ENCODE assay signal across 2 cellular contexts in genomic region chr1:38087676-38088075, GRCh38.
TF ChIP-seq lines count a peak whose summit lies in the region.

No MANE protein-coding gene starts in this region.

TF ChIP-seq in WTC11, 78 proteins besides CTCF, POLR2A, EP300 and RAD21 (continued from another document):
- TF ChIP-seq STAT6 (CRISPR knock-in tag; conservative IDR thresholded peaks at IDR 0.05; ENCODE audit: low read depth) (no peak), CREB1 (CRISPR knock-in tag; IDR thresholded peaks at IDR 0.05) (no peak), TEAD4 (CRISPR knock-in tag; IDR thresholded peaks at IDR 0.05) (no peak), MXD4 (CRISPR knock-in tag; IDR thresholded peaks at IDR 0.05; ENCODE audit: borderline replicate concordance) (no peak), IRF1 (CRISPR knock-in tag; IDR thresholded peaks at IDR 0.05) (no peak), ZNF396 (CRISPR knock-in tag; IDR thresholded peaks at IDR 0.05; ENCODE audit: borderline replicate concordance) (no peak), ATF2 (CRISPR knock-in tag; IDR thresholded peaks at IDR 0.05; ENCODE audit: borderline replicate concordance, low read depth) (no peak), NR1H2 (CRISPR knock-in tag; IDR thresholded peaks at IDR 0.05) (no peak)

TF ChIP-seq in H1, 55 proteins besides CTCF, POLR2A, EP300 and RAD21 (continued from another document):
- no peak for TF ChIP-seq ATF3 (IDR thresholded peaks at IDR 0.05; ENCODE audit: insufficient read depth, low read depth, low read length)
- no peak for TF ChIP-seq CEBPB (IDR thresholded peaks at IDR 0.05; ENCODE audit: low read depth, low read length)
- no peak for TF ChIP-seq BCL11A (IDR thresholded peaks at IDR 0.05; ENCODE audit: low read depth in 2 of 2, low read length in 2 of 2)
- TF ChIP-seq FOSL1 (IDR thresholded peaks at IDR 0.05; ENCODE audit: insufficient read depth, low read depth, low read length), result no peak
- TF ChIP-seq KDM1A (IDR thresholded peaks at IDR 0.05; ENCODE audit: borderline replicate concordance, low read length), result no peak
- no peak for TF ChIP-seq RXRA (IDR thresholded peaks at IDR 0.05; ENCODE audit: insufficient read depth, low read depth, low read length)
- no peak for TF ChIP-seq PHF8 (conservative IDR thresholded peaks at IDR 0.05; ENCODE audit: low read depth, low read length)
TF ChIP-seq in H1: peak in this region for 0.
